1 cellular context compared by ENCODE assay signal in the genomic region with DNA sequence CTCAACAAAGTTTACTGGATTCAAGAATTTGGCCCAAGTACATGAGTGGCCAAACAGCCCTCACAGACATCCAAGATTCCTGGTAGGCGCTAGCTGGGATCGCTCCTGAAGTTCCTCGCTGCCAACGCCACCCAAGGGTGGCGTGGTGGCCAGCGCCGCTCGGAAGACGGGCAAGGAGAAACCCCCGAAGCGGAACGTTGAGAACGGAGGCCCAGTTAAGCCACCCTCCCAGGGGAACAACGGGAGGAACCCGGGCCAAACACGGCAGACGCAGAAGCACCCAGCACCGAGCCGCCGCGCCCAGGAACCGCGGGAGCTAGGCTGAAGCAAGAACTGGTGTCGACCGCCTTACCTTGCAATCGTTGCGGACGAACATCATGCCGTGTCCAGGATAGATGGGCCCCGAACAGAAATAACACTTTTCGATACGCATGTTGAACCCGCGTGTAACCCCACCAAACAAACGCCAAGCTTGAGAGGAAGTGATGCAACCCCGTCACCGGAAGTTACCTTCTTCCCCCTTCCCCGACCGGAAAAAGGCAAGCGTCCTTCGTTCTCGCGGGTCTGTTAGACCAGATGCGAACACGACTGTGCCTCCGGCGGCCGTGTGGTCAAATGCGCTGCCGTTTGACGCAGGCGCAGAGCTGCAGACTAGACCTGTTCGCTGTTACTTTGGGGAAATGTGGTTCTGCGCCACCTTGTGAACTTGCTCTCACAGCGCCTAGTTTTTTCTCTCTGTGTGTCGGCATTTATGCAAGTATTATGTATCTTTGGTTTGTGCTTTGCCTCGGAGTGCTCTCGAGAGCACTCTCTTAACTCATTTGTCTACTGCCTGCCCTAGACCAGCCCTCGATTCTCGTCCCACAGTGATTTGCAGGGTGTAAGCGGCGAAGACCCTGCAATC.
TF ChIP-seq lines count a peak whose summit lies in the region.

RSL24D1 (minus strand) TSS at position 484 of the 904 bp plus-strand sequence; CDS start at position 433, 51 bp downstream.

TF ChIP-seq in IMR-90, 13 proteins besides CTCF, POLR2A, EP300 and RAD21 (continued from another document):
- TF ChIP-seq CEBPB (IDR thresholded peaks at IDR 0.05; ENCODE audit: low read depth, low read length) = peak; percentile 98
- TF ChIP-seq ELK1 (IDR thresholded peaks at IDR 0.05; ENCODE audit: borderline replicate concordance, low read depth, low read length) = no peak
- no peak for TF ChIP-seq FOS (IDR thresholded peaks at IDR 0.05; ENCODE audit: low read depth, low read length)
- TF ChIP-seq BHLHE40 (IDR thresholded peaks at IDR 0.05; ENCODE audit: low read depth, low read length) = no peak
- TF ChIP-seq NFE2L2 (IDR thresholded peaks at IDR 0.05; ENCODE audit: low read depth, low read length) = no peak
- TF ChIP-seq RFX5 (IDR thresholded peaks at IDR 0.05; ENCODE audit: low read depth, low read length) = no peak
